Comparison of ENCODE assay signal across 1 cellular context in genomic region chr3:11495948-11496557, GRCh38.
TF ChIP-seq lines count a peak whose summit lies in the region.

No MANE protein-coding gene starts in this region.

TF ChIP-seq in HEK293, 187 proteins besides CTCF, POLR2A, EP300 and RAD21 (continues in another document):
- TF ChIP-seq ZBTB11 (tag by site-specific recombination; conservative IDR thresholded peaks at IDR 0.05; ENCODE audit: low read depth) (peak; percentile 30; the same call in 1 of the 2 replicates), ZFP3 (tag by site-specific recombination; IDR thresholded peaks at IDR 0.05; ENCODE audit: low read depth) (no peak), PRDM6 (tag by site-specific recombination; IDR thresholded peaks at IDR 0.05) (peak; percentile 89), PATZ1 (tag by site-specific recombination; IDR thresholded peaks at IDR 0.05) (peak; percentile 56), ZNF366 (tag by site-specific recombination; conservative IDR thresholded peaks at IDR 0.05) (0 out of 2 replicates have a peak, but pooled peaks have one; percentile 34), ZBTB48 (tag by site-specific recombination; IDR thresholded peaks at IDR 0.05) (peak; percentile 80), TRIM28 (IDR thresholded peaks at IDR 0.05; ENCODE audit: borderline replicate concordance, low read length) (peak; percentile 79), ZFHX2 (tag by site-specific recombination; conservative IDR thresholded peaks at IDR 0.05) (0 out of 2 replicates have a peak, but pooled peaks have one; percentile 14), ZBTB17 (tag by site-specific recombination; IDR thresholded peaks at IDR 0.05) (peak; percentile 84), ZNF571 (tag by site-specific recombination; IDR thresholded peaks at IDR 0.05) (no peak), ZNF280C (tag by site-specific recombination; IDR thresholded peaks at IDR 0.05) (no peak), SCRT1 (tag by site-specific recombination; IDR thresholded peaks at IDR 0.05; ENCODE audit: borderline replicate concordance) (0 out of 2 replicates have a peak, but pooled peaks have one; percentile 31), IKZF3 (tag by site-specific recombination; IDR thresholded peaks at IDR 0.05) (peak; percentile 72), ZNF664 (tag by site-specific recombination; IDR thresholded peaks at IDR 0.05) (peak; percentile 64), EGR2 (tag by site-specific recombination; IDR thresholded peaks at IDR 0.05; ENCODE audit: low read depth) (no peak), ZNF473 (tag by site-specific recombination; IDR thresholded peaks at IDR 0.05) (no peak), ZNF600 (tag by site-specific recombination; IDR thresholded peaks at IDR 0.05) (peak; percentile 78), ZNF248 (tag by site-specific recombination; IDR thresholded peaks at IDR 0.05) (no peak), GLI4 (tag by site-specific recombination; IDR thresholded peaks at IDR 0.05) (no peak), ZBTB20 (tag by site-specific recombination; IDR thresholded peaks at IDR 0.05) (peak; percentile 48; the same call in 1 of the 2 replicates), ZBTB44 (tag by site-specific recombination; IDR thresholded peaks at IDR 0.05) (0 out of 2 replicates have a peak, but pooled peaks have one; percentile 28), ZNF629 (tag by site-specific recombination; IDR thresholded peaks at IDR 0.05) (peak; percentile 99), PRDM4 (tag by site-specific recombination; IDR thresholded peaks at IDR 0.05) (peak; percentile 75), ZNF692 (tag by site-specific recombination; IDR thresholded peaks at IDR 0.05) (peak; percentile 23; the same call in 1 of the 2 replicates), ZNF266 (tag by site-specific recombination; IDR thresholded peaks at IDR 0.05; ENCODE audit: low read depth) (no peak), TCF7L2 (IDR thresholded peaks at IDR 0.05; ENCODE audit: borderline replicate concordance, low read depth, low read length) (no peak), ZNF558 (tag by site-specific recombination; IDR thresholded peaks at IDR 0.05) (peak; percentile 81), ZNF580 (tag by site-specific recombination; IDR thresholded peaks at IDR 0.05) (peak; percentile 89), ZBTB21 (tag by site-specific recombination; IDR thresholded peaks at IDR 0.05) (peak; percentile 98), ZBTB6 (tag by site-specific recombination; IDR thresholded peaks at IDR 0.05) (no peak), ZNF837 (tag by site-specific recombination; IDR thresholded peaks at IDR 0.05) (no peak), ZNF391 (tag by site-specific recombination; IDR thresholded peaks at IDR 0.05; ENCODE audit: borderline replicate concordance, low read depth) (no peak), ZNF843 (tag by site-specific recombination; IDR thresholded peaks at IDR 0.05) (peak; percentile 98), FEZF1 (tag by site-specific recombination; IDR thresholded peaks at IDR 0.05) (peak; percentile 96), OSR2 (tag by site-specific recombination; IDR thresholded peaks at IDR 0.05) (peak; percentile 62), INSM2 (tag by site-specific recombination; IDR thresholded peaks at IDR 0.05) (peak; percentile 59; the same call in 1 of the 2 replicates), GLIS1 (tag by site-specific recombination; IDR thresholded peaks at IDR 0.05) (peak; percentile 48), ZNF398 (tag by site-specific recombination; IDR thresholded peaks at IDR 0.05) (peak; percentile 68), ZNF701 (tag by site-specific recombination; IDR thresholded peaks at IDR 0.05) (no peak)
